ENCODE assay signal across 16 cellular contexts in genomic region chr11:85948884-85949283, GRCh38.
DNase-seq lines count a peak whose midpoint lies in the region; ATAC-seq and TF ChIP-seq lines count a peak whose summit lies in the region.
"Had no signal": no experiment of that assay in that cellular context is flagged by ENCODE, and none has a peak within 500 bp of the region (broad histone marks: within the 10 kb centered on the region; RNA-seq: fewer than 3 reads in every experiment).

No MANE protein-coding gene starts in this region.

- DNase-seq in Calu3 = peak; percentile 41
- peak; percentile 53 for DNase-seq in HT-29 (ENCODE audit: low spot score)
- DNase-seq in foreskin keratinocyte = peak; percentile 55 to 73
- no peak for DNase-seq in right lobe of liver
- DNase-seq in posterior vena cava (ENCODE audit: low spot score) = no peak
- DNase-seq in uterus = no peak
- DNase-seq in T-cell = no peak
- DNase-seq: AML-193; aorta; effector memory CD4-positive, alpha-beta T cell; EL; hypothalamus; mesendoderm; NCI-H1436 treated with DMSO at 0.1 percent for 48 hours had no signal

- H3K27ac ChIP-seq in foreskin keratinocyte (no peak overlapping the region), right lobe of liver (no peak overlapping the region), uterus (peak overlapping the region in 1 of 2 donors; percentile 68)

- H3K9me3 ChIP-seq in right lobe of liver (no peaks in the 10 kb centered on the region), uterus (no peaks in the 10 kb centered on the region)
- H3K9me3 ChIP-seq: thoracic aorta had no signal

- H3K36me3 ChIP-seq in right lobe of liver (no peaks in the 10 kb centered on the region), uterus (no peaks in the 10 kb centered on the region)
- H3K36me3 ChIP-seq: thoracic aorta had no signal

- CTCF ChIA-PET in Calu3 (lab: Charles Lee) (no interaction called here), T-cell (lab: Charles Lee) (no interaction called here)

- peak; percentile 46 for ATAC-seq in GM21381 (IDR thresholded peaks at IDR 0.05; ENCODE audit: unreplicated experiment)
- peak; percentile 41 for ATAC-seq in foreskin keratinocyte
- no peak for ATAC-seq in right lobe of liver
- no peak for ATAC-seq in T-cell (replicated peaks in 1 of 4)

- H3K27me3 ChIP-seq in foreskin keratinocyte (no peaks in the 10 kb centered on the region), right lobe of liver (no peaks in the 10 kb centered on the region), uterus (no peaks in the 10 kb centered on the region)

- POLR2A ChIA-PET in T-cell (lab: Charles Lee) = interaction anchor here (0.6 kb wide), 2 partner anchors 97 to 102 kb away, joined by 3 read pairs; no protein-coding TSS in a partner anchor

- H3K4me3 Mint-ChIP-seq in Calu3 (ENCODE audit: low read depth, unreplicated experiment) (no peak overlapping the region), T-cell (no peak overlapping the region)

- H3K36me3 Mint-ChIP-seq in Calu3 (ENCODE audit: insufficient read depth, unreplicated experiment) = no peaks in the 10 kb centered on the region
- H3K36me3 Mint-ChIP-seq in T-cell = peaks cover 11% of the 10 kb centered on the region

- H3K4me3 ChIP-seq in right lobe of liver (no peak overlapping the region), uterus (no peak overlapping the region)
- H3K4me3 ChIP-seq: thoracic aorta had no signal

- no peak for TF ChIP-seq CTCF in Calu3 (IDR thresholded peaks at IDR 0.05; ENCODE audit: unreplicated experiment)
- TF ChIP-seq CTCF in foreskin keratinocyte (conservative IDR thresholded peaks at IDR 0.05) = no peak
- TF ChIP-seq CTCF in right lobe of liver (IDR thresholded peaks at IDR 0.05) = no peak
- TF ChIP-seq CTCF in uterus (IDR thresholded peaks at IDR 0.05) = no peak

- H3K4me1 Mint-ChIP-seq in Calu3 (ENCODE audit: low read depth, unreplicated experiment) (peaks cover 39% of the 10 kb centered on the region), T-cell (peaks cover 0 to 5% (median 4%) of the 10 kb centered on the region in 3 donors)

- H3K4me1 ChIP-seq in foreskin keratinocyte (peaks cover 16% of the 10 kb centered on the region), right lobe of liver (no peaks in the 10 kb centered on the region), uterus (no peaks in the 10 kb centered on the region)

- H3K27ac Mint-ChIP-seq in Calu3 (ENCODE audit: unreplicated experiment) = peak overlapping the region; percentile 10
- no peak overlapping the region for H3K27ac Mint-ChIP-seq in T-cell

- H3K9me3 Mint-ChIP-seq in Calu3 (ENCODE audit: low read depth, unreplicated experiment) (peaks cover 3% of the 10 kb centered on the region), T-cell (peaks cover 10 to 39% (median 19%) of the 10 kb centered on the region in 3 donors)

- intact Hi-C loops in Calu3 (cut with micrococcal nuclease; ENCODE audit: unreplicated experiment) = loop anchor here (5.0 kb wide), 1 partner anchor 92 kb away; the partner anchor contains the start of gene CCDC83
- intact Hi-C loops in right lobe of liver (cut with DNase I) = no loop called here
- intact Hi-C loops in posterior vena cava (cut with DNase I) = loop anchor here in 1 of 2 donors (10.0 kb wide), 1 partner anchor 266 kb away; no protein-coding TSS in a partner anchor
- intact Hi-C loops in uterus (cut with DNase I; ENCODE audit: low total_unique reads) = no loop called here

- TF ChIP-seq POLR2A in right lobe of liver (IDR thresholded peaks at IDR 0.05) (no peak), uterus (IDR thresholded peaks at IDR 0.05) (no peak)

- H3K27me3 Mint-ChIP-seq in Calu3 (ENCODE audit: unreplicated experiment) (no peaks in the 10 kb centered on the region), T-cell (no peaks in the 10 kb centered on the region)

- BruUV-seq in Calu3 (replicated peaks; lab: Mats Ljungman, UMichigan) = no TSS peak

- 91% methylated on average over 2 of the region's 2 CpGs for WGBS in right lobe of liver (ENCODE audit: insufficient coverage, low coverage, low lambda C conversion rate, missing lambda C conversion rate)

Comparison
In these comparisons a context has a peak if more than half of its experiments do, and no peak if none do; other contexts are left out.
1. DNase-seq: peak in Calu3 (single experiment), HT-29 (single experiment) and foreskin keratinocyte (2 of 2); none in right lobe of liver (0 of 3), posterior vena cava (single experiment), uterus (0 of 2) and T-cell (0 of 34).
2. ATAC-seq: peak in GM21381 (single experiment) and foreskin keratinocyte (single experiment); none in right lobe of liver (0 of 4) and T-cell (0 of 4).